In the genomic region with DNA sequence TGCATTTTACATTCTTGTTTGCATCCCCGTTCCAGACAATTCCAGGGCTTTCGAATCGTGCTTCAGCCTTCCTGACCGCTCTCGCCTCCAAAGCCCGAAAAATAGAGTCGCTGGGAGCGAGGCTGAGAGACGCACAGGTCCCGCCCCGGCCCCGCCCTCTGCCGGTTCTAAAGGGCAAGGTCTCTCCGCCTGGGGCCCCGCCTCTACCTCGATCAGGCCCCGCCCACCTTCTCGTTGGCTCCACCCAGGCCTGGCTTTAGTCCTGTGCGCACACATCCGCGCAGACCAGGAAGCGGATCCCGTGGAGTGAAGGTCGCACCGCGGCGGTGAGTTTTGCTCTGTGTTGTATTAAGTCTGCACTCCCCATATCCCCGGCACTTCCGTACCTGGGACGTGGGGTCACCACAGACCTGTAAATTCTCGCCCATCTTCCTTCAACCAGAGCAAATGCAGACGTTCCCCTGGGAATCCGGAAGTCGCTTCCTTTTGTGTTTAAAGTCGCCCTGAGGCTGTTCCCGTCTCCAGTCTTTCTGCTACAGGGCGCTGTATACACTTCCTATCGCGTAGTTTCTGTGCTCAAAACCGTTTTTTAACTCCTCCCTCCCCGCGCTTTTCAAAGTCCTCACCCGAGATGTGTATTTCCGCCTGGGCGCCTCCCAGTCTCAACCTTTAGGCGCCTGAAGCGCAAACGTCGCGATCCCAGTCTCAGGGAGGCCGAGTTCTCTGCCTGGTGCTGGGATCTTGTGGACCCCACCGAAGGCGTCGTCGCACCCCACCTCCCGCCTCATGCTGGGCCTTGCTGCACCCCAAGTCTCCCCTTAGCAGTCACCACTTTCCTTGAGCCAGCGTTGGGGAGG, we compare ENCODE assay signal across 8 cellular contexts. TPM values are rescaled to one million over a fixed set of nuclear protein-coding genes. Genes with fewer than 3 reads are reported as not detected.
DNase-seq lines count a peak whose midpoint lies in the region; ATAC-seq and TF ChIP-seq lines count a peak whose summit lies in the region.

TSS of gene ZNF701 (plus strand) at position 283 of the 857 bp plus-strand sequence. CDS start 3,861 bp downstream, outside the sequence.

- no peaks in the 10 kb centered on the region for H3K9me3 Mint-ChIP-seq in WTC11

- peaks cover 32% of the 10 kb centered on the region for H3K36me3 Mint-ChIP-seq in WTC11

- 1% methylated on average over 56 of the region's 57 CpGs for WGBS in smooth muscle cell (ENCODE audit: low lambda C conversion rate)

- H3K36me3 ChIP-seq in smooth muscle cell (ENCODE audit: low read depth) = no peaks in the 10 kb centered on the region

- CTCF ChIA-PET in WTC11 (lab: Charles Lee) = interaction anchor here (0.6 kb wide), 1 partner anchor 105 kb away, joined by 5 read pairs; no protein-coding TSS in a partner anchor

- H3K9me3 ChIP-seq in smooth muscle cell (replicated peaks; ENCODE audit: low read depth) = no peaks in the 10 kb centered on the region

- peak within 1 kb of the TSS; percentile 79 for H2AFZ ChIP-seq in smooth muscle cell (ENCODE audit: low read depth)

- H3K4me1 ChIP-seq in smooth muscle cell (ENCODE audit: low read depth) = peaks cover 10% of the 10 kb centered on the region

- H3K4me3 Mint-ChIP-seq in WTC11 = peak within 1 kb of the TSS; percentile 91

- H3K4me3 ChIP-seq in GM12864 (ENCODE audit: low read depth, low read length) (peak within 1 kb of the TSS; percentile 76), cardiac fibroblast (replicated peaks in 1 of 2; ENCODE audit: low read depth in 2 of 2, low read length in 2 of 2) (peak within 1 kb of the TSS; percentile 57 to 91), smooth muscle cell (peak within 1 kb of the TSS; percentile 87)

- ATAC-seq in HG02763 (IDR thresholded peaks at IDR 0.05; ENCODE audit: unreplicated experiment) (peak; percentile 92), WTC11 (peak; percentile 94)

- POLR2A ChIA-PET in WTC11 (lab: Charles Lee) = no interaction called here

- H4K20me1 ChIP-seq in smooth muscle cell (ENCODE audit: low read depth) = no peaks in the 10 kb centered on the region

- peak; percentile 64 for DNase-seq in GM12864 (ENCODE audit: low read depth)
- peak; percentile 86 to 93 for DNase-seq in NCI-H2081 (lab: John Stamatoyannopoulos, UW)
- peak; percentile 99 for DNase-seq in WTC11 (ENCODE audit: low spot score)
- peak; percentile 94 for DNase-seq in cardiac fibroblast (ENCODE audit: low read depth in 2 of 2)
- peak; percentile 93 for DNase-seq in iPS-NIHi7 (ENCODE audit: extremely low spot score)
- peak; percentile 90 for DNase-seq in smooth muscle cell (lab: John Stamatoyannopoulos, UW; ENCODE audit: unreplicated experiment)
- DNase-seq in NCI-H446 (lab: John Stamatoyannopoulos, UW) = no peak

- H3K79me2 ChIP-seq in smooth muscle cell (ENCODE audit: low read depth) = peaks cover 17% of the 10 kb centered on the region

- H3K27ac ChIP-seq in smooth muscle cell (ENCODE audit: low read depth) = peak within 1 kb of the TSS; percentile 87

- H3K9ac ChIP-seq in smooth muscle cell (ENCODE audit: low read depth) = peak within 1 kb of the TSS; percentile 90

- H3K27ac Mint-ChIP-seq in WTC11 = peak within 1 kb of the TSS; percentile 99

- H3K27me3 ChIP-seq in smooth muscle cell (ENCODE audit: low read depth) = no peaks in the 10 kb centered on the region

- peak within 1 kb of the TSS; percentile 96 for H3K4me2 ChIP-seq in smooth muscle cell

- peaks cover 45% of the 10 kb centered on the region for H3K4me1 Mint-ChIP-seq in WTC11

- TF ChIP-seq CTCF in GM12864 (IDR thresholded peaks at IDR 0.05; ENCODE audit: low read depth, low read length, missing control alignments) (peak; percentile 22), WTC11 (IDR thresholded peaks at IDR 0.05) (peak; percentile 32; the same call in 1 of the 2 replicates), cardiac fibroblast (IDR thresholded peaks at IDR 0.05; ENCODE audit: low read depth, low read length) (peak; percentile 27), smooth muscle cell (IDR thresholded peaks at IDR 0.05; ENCODE audit: borderline replicate concordance, insufficient read depth, poor library complexity, severe bottlenecking) (peak; percentile 16)

- peaks cover 8% of the 10 kb centered on the region for H3F3A ChIP-seq in smooth muscle cell (ENCODE audit: low read depth)

- H3K27me3 Mint-ChIP-seq in WTC11 (ENCODE audit: low read depth) = no peaks in the 10 kb centered on the region

TF ChIP-seq in WTC11, 78 proteins besides CTCF, POLR2A, EP300 and RAD21:
- TF ChIP-seq MYBL2 (CRISPR knock-in tag; IDR thresholded peaks at IDR 0.05) (peak; percentile 76; the same call in 1 of the 2 replicates), SP1 (CRISPR knock-in tag; conservative IDR thresholded peaks at IDR 0.05) (peak; percentile 85), FOXP1 (CRISPR knock-in tag; IDR thresholded peaks at IDR 0.05; ENCODE audit: borderline replicate concordance) (peak; percentile 60; the same call in 1 of the 2 replicates), NFYB (CRISPR knock-in tag; conservative IDR thresholded peaks at IDR 0.05; ENCODE audit: low read depth) (no peak), ETV6 (CRISPR knock-in tag; IDR thresholded peaks at IDR 0.05) (peak; percentile 56; the same call in 1 of the 2 replicates), FOXK1 (CRISPR knock-in tag; IDR thresholded peaks at IDR 0.05) (0 out of 2 replicates have a peak, but pooled peaks have one; percentile 34), SMAD3 (CRISPR knock-in tag; IDR thresholded peaks at IDR 0.05; ENCODE audit: borderline replicate concordance) (peak; percentile 21; the same call in 1 of the 2 replicates), TEAD4 (CRISPR knock-in tag; IDR thresholded peaks at IDR 0.05) (peak; percentile 3; the same call in 1 of the 2 replicates)
- TF ChIP-seq, protein P1, sequence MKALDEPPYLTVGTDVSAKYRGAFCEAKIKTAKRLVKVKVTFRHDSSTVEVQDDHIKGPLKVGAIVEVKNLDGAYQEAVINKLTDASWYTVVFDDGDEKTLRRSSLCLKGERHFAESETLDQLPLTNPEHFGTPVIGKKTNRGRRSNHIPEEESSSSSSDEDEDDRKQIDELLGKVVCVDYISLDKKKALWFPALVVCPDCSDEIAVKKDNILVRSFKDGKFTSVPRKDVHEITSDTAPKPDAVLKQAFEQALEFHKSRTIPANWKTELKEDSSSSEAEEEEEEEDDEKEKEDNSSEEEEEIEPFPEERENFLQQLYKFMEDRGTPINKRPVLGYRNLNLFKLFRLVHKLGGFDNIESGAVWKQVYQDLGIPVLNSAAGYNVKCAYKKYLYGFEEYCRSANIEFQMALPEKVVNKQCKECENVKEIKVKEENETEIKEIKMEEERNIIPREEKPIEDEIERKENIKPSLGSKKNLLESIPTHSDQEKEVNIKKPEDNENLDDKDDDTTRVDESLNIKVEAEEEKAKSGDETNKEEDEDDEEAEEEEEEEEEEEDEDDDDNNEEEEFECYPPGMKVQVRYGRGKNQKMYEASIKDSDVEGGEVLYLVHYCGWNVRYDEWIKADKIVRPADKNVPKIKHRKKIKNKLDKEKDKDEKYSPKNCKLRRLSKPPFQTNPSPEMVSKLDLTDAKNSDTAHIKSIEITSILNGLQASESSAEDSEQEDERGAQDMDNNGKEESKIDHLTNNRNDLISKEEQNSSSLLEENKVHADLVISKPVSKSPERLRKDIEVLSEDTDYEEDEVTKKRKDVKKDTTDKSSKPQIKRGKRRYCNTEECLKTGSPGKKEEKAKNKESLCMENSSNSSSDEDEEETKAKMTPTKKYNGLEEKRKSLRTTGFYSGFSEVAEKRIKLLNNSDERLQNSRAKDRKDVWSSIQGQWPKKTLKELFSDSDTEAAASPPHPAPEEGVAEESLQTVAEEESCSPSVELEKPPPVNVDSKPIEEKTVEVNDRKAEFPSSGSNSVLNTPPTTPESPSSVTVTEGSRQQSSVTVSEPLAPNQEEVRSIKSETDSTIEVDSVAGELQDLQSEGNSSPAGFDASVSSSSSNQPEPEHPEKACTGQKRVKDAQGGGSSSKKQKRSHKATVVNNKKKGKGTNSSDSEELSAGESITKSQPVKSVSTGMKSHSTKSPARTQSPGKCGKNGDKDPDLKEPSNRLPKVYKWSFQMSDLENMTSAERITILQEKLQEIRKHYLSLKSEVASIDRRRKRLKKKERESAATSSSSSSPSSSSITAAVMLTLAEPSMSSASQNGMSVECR (CRISPR knock-in tag; IDR thresholded peaks at IDR 0.05; ENCODE audit: borderline replicate concordance) = 0 out of 2 replicates have a peak, but pooled peaks have one; percentile 40
- TF ChIP-seq, protein P2, sequence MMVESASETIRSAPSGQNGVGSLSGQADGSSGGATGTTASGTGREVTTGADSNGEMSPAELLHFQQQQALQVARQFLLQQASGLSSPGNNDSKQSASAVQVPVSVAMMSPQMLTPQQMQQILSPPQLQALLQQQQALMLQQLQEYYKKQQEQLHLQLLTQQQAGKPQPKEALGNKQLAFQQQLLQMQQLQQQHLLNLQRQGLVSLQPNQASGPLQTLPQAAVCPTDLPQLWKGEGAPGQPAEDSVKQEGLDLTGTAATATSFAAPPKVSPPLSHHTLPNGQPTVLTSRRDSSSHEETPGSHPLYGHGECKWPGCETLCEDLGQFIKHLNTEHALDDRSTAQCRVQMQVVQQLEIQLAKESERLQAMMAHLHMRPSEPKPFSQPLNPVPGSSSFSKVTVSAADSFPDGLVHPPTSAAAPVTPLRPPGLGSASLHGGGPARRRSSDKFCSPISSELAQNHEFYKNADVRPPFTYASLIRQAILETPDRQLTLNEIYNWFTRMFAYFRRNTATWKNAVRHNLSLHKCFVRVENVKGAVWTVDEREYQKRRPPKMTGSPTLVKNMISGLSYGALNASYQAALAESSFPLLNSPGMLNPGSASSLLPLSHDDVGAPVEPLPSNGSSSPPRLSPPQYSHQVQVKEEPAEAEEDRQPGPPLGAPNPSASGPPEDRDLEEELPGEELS (CRISPR knock-in tag; IDR thresholded peaks at IDR 0.05) = no peak
- TF ChIP-seq, protein P3, sequence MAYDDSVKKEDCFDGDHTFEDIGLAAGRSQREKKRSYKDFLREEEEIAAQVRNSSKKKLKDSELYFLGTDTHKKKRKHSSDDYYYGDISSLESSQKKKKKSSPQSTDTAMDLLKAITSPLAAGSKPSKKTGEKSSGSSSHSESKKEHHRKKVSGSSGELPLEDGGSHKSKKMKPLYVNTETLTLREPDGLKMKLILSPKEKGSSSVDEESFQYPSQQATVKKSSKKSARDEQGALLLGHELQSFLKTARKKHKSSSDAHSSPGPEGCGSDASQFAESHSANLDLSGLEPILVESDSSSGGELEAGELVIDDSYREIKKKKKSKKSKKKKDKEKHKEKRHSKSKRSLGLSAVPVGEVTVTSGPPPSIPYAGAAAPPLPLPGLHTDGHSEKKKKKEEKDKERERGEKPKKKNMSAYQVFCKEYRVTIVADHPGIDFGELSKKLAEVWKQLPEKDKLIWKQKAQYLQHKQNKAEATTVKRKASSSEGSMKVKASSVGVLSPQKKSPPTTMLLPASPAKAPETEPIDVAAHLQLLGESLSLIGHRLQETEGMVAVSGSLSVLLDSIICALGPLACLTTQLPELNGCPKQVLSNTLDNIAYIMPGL (CRISPR knock-in tag; IDR thresholded peaks at IDR 0.05) = peak; percentile 40; the same call in 1 of the 2 replicates

RNA-seq across cellular contexts. Expression of gene ZNF701, which starts in this region (rescaled TPM):
- 34.6 to 40.3 TPM (median 35.0 TPM) in 3 replicates for total RNA-seq in WTC11 (2021)
- total RNA-seq in smooth muscle cell = 10.0 and 11.3 TPM in 2 replicates
- polyA plus RNA-seq in smooth muscle cell = 5.5 and 6.1 TPM in 2 replicates

Comparison
In these comparisons a context has a peak if more than half of its experiments do, and no peak if none do; other contexts are left out.
1. DNase-seq: peak in GM12864 (single experiment), NCI-H2081 (2 of 2), WTC11 (single experiment), cardiac fibroblast (2 of 2), iPS-NIHi7 (single experiment) and smooth muscle cell (single experiment); none in NCI-H446 (0 of 2).
2. Peak in every context shown above with its lines, with median percentiles within 50 percentile points of each other: H3K4me3 ChIP-seq and CTCF ChIP-seq.